Comparison of ENCODE assay signal across 31 cellular contexts in the genomic region with DNA sequence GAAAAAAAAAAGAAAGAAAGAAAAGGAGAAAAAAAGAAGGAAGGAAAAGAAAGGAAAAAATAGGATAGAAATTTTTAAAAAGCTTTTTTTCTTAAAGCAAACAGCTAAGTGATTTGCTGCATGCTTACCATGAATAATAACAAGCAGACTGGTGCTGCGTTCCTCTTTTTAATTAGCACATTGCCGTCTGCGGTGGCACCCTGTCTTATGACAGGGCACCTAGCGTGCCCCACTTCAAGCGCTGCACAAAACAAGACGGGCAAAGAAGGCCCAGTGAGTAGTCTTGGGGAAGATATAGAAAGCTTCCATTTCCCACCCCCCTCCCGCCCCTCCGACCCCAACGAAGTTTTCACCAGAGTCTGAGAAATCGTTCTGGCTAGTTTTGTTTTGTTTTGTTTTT.
DNase-seq lines count a peak whose midpoint lies in the region; FAIRE-seq and TF ChIP-seq lines count a peak whose summit lies in the region.
"Had no signal": no experiment of that assay in that cellular context is flagged by ENCODE, and none has a peak within 500 bp of the region (broad histone marks: within the 10 kb centered on the region; RNA-seq: fewer than 3 reads in every experiment).

No MANE protein-coding gene starts in this region.

- peak overlapping the region; percentile 65 for H3K56ac ChIP-seq in mesendoderm (ENCODE audit: low read length)

- no peak overlapping the region for H4K8ac ChIP-seq in mesendoderm (ENCODE audit: low read depth, low read length)

- H3K27me3 ChIP-seq in astrocyte (ENCODE audit: insufficient read depth, low read length) (no peaks in the 10 kb centered on the region), mesendoderm (ENCODE audit: insufficient read depth, low read length, poor library complexity) (no peaks in the 10 kb centered on the region), stomach (no peaks in the 10 kb centered on the region), right atrium auricular region (no peaks in the 10 kb centered on the region)
- H3K27me3 ChIP-seq: esophagus squamous epithelium, SJSA1 had no signal

- DNase-seq in MV-4-11 (lab: John Stamatoyannopoulos, UW) (peak; percentile 55), astrocyte (ENCODE audit: low read depth) (no peak), mesendoderm (no peak), substantia nigra (lab: John Stamatoyannopoulos, UW) (peak in 2 of 49 donors; percentile 11 to 24), NCI-H2227 treated with DMSO at 0.1 percent for 48 hours (lab: John Stamatoyannopoulos, UW) (no peak), stomach (no peak), right atrium auricular region (ENCODE audit: low spot score) (no peak)
- no peak for DNase-seq in effector CD4-positive, alpha-beta T cell
- DNase-seq: activated CD4-positive, alpha-beta memory T cell treated with anti-CD3 and anti-CD28 coated beads, Interleukin-2, amount 10 ng/mL, durations not matched to agents 7 days and 5 days; activated CD4-positive, alpha-beta T cell treated with anti-CD3 and anti-CD28 coated beads for 1 hour; activated CD8-positive, alpha-beta memory T cell treated with anti-CD3 and anti-CD28 coated beads, Interleukin-2, amount 50 U/mL, for 48 hours; activated naive CD4-positive, alpha-beta T cell treated with anti-CD3 and anti-CD28 coated beads, Interleukin-2, amount 50 U/mL, for 16 hours; amniotic stem cell; cortex of kidney; DMS79; endodermal cell; esophagus squamous epithelium; foreskin melanocyte; GF-D8; hippocampal formation; immature natural killer cell; KG1; mesenchymal stem cell; NCI-H1694 treated with DMSO at 0.1 percent for 48 hours; NCI-H2171 treated with DMSO at 0.1 percent for 48 hours; NCI-H524 treated with DMSO at 0.1 percent for 48 hours; RPMI8226 had no signal

- FAIRE-seq in astrocyte (lab: Jason Lieb, UNC) = no peak
- FAIRE-seq: bronchial epithelial cell had no signal

- TF ChIP-seq EP300 in stomach (IDR thresholded peaks at IDR 0.05) = no peak

- no peak overlapping the region for H3K9ac ChIP-seq in astrocyte (ENCODE audit: low read length)
- H3K9ac ChIP-seq in mesendoderm (ENCODE audit: low read length) = no peak overlapping the region

- H4K20me1 ChIP-seq in astrocyte (ENCODE audit: insufficient read depth, low read length) = no peaks in the 10 kb centered on the region

- H3K27ac Mint-ChIP-seq in astrocyte (ENCODE audit: unreplicated experiment) = no peak overlapping the region
- H3K27ac Mint-ChIP-seq: activated CD4-positive, alpha-beta memory T cell treated with anti-CD3 and anti-CD28 coated beads, Interleukin-2, amount 10 ng/mL, durations not matched to agents 7 days and 5 days; endodermal cell; immature natural killer cell; T-helper 1 cell treated with Interleukin-12 subunit alpha and Interleukin-12 subunit beta and Interleukin-4 antibody, amounts not matched to agents 30 μg/mL and 1 μg/mL, for 36 hours had no signal

- H3K4me3 ChIP-seq in astrocyte (ENCODE audit: insufficient read depth, low read depth, low read length) (no peak overlapping the region), mesendoderm (ENCODE audit: low read length) (no peak overlapping the region), stomach (no peak overlapping the region), right atrium auricular region (no peak overlapping the region)
- H3K4me3 ChIP-seq: esophagus squamous epithelium, SJSA1 had no signal

- H3K36me3 Mint-ChIP-seq in astrocyte (ENCODE audit: low read depth, unreplicated experiment) = no peaks in the 10 kb centered on the region

- no peak overlapping the region for H3K27ac ChIP-seq in astrocyte (ENCODE audit: low read depth, low read length)
- no peak overlapping the region for H3K27ac ChIP-seq in mesendoderm (ENCODE audit: low read depth, low read length)
- peak overlapping the region; percentile 92 for H3K27ac ChIP-seq in substantia nigra (ENCODE audit: low read depth, low read length, poor library complexity, severe bottlenecking)
- no peak overlapping the region for H3K27ac ChIP-seq in stomach
- H3K27ac ChIP-seq in right atrium auricular region = no peak overlapping the region
- H3K27ac ChIP-seq: C4-2B, esophagus squamous epithelium, SJSA1 had no signal

- peak overlapping the region; percentile 89 for H3K4ac ChIP-seq in mesendoderm (ENCODE audit: low read depth, low read length)

- peak overlapping the region; percentile 80 for H2BK5ac ChIP-seq in mesendoderm (ENCODE audit: low read length)

- H4K5ac ChIP-seq in mesendoderm (ENCODE audit: low read length) = no peak overlapping the region

- peaks cover 6% of the 10 kb centered on the region for H3K9me3 Mint-ChIP-seq in astrocyte (ENCODE audit: unreplicated experiment)
- H3K9me3 Mint-ChIP-seq: T-helper 1 cell treated with Interleukin-12 subunit alpha and Interleukin-12 subunit beta and Interleukin-4 antibody, amounts not matched to agents 30 μg/mL and 1 μg/mL, for 36 hours had no signal

- peak overlapping the region; percentile 44 for H3K4me2 ChIP-seq in astrocyte (ENCODE audit: low read length)
- no peak overlapping the region for H3K4me2 ChIP-seq in mesendoderm (ENCODE audit: low read length)

- H2BK15ac ChIP-seq in mesendoderm (replicated peaks; ENCODE audit: low read depth) = no peak overlapping the region

- no peak overlapping the region for H2AFZ ChIP-seq in astrocyte (ENCODE audit: low read depth, low read length)

- peak overlapping the region; percentile 61 for H2BK120ac ChIP-seq in mesendoderm (ENCODE audit: low read depth, low read length)

- peak overlapping the region; percentile 68 for H3K18ac ChIP-seq in mesendoderm (ENCODE audit: low read length)

- no peak overlapping the region for H3K23ac ChIP-seq in mesendoderm (ENCODE audit: low read length)

- no peaks in the 10 kb centered on the region for H3K79me1 ChIP-seq in mesendoderm (ENCODE audit: low read length)

- no peak overlapping the region for H3K4me3 Mint-ChIP-seq in astrocyte (ENCODE audit: unreplicated experiment)
- H3K4me3 Mint-ChIP-seq: activated CD4-positive, alpha-beta memory T cell treated with anti-CD3 and anti-CD28 coated beads, Interleukin-2, amount 10 ng/mL, durations not matched to agents 7 days and 5 days; endodermal cell; immature natural killer cell; T-helper 1 cell treated with Interleukin-12 subunit alpha and Interleukin-12 subunit beta and Interleukin-4 antibody, amounts not matched to agents 30 μg/mL and 1 μg/mL, for 36 hours had no signal

- intact Hi-C loops in stomach (cut with DNase I; ENCODE audit: low total_unique reads) = no loop called here

- no peaks in the 10 kb centered on the region for H3K4me1 ChIP-seq in astrocyte (ENCODE audit: insufficient read depth, low read length)
- peaks cover 5% of the 10 kb centered on the region for H3K4me1 ChIP-seq in mesendoderm (ENCODE audit: control insufficient read depth, low read depth, low read length)
- H3K4me1 ChIP-seq in stomach = no peaks in the 10 kb centered on the region
- peaks cover 0 to 20% of the 10 kb centered on the region in 2 donors for H3K4me1 ChIP-seq in right atrium auricular region
- H3K4me1 ChIP-seq: esophagus squamous epithelium, SJSA1 had no signal

- TF ChIP-seq CTCF in astrocyte (IDR thresholded peaks at IDR 0.05; ENCODE audit: insufficient read depth, low read depth, low read length) (no peak), stomach (IDR thresholded peaks at IDR 0.05) (no peak), right atrium auricular region (IDR thresholded peaks at IDR 0.05) (no peak)

- H3K4me1 Mint-ChIP-seq in astrocyte (ENCODE audit: low read depth, unreplicated experiment) = peaks cover 11% of the 10 kb centered on the region
- H3K4me1 Mint-ChIP-seq: activated CD4-positive, alpha-beta memory T cell treated with anti-CD3 and anti-CD28 coated beads, Interleukin-2, amount 10 ng/mL, durations not matched to agents 7 days and 5 days; immature natural killer cell had no signal

- WGBS in mesendoderm (ENCODE audit: extremely low coverage, insufficient coverage, low lambda C conversion rate) = no CpG with 5 or more reads among the region's 10 CpGs
- WGBS in stomach, 5 donors = 86 to 91% (median 89%) methylated on average over 10 of the region's 10 CpGs

- no peak for TF ChIP-seq POLR2A in stomach (IDR thresholded peaks at IDR 0.05)

- no peaks in the 10 kb centered on the region for H3K9me3 ChIP-seq in astrocyte (ENCODE audit: insufficient read depth, low read depth, low read length)
- H3K9me3 ChIP-seq in stomach = no peaks in the 10 kb centered on the region
- H3K9me3 ChIP-seq in right atrium auricular region = no peaks in the 10 kb centered on the region
- H3K9me3 ChIP-seq: esophagus squamous epithelium, SJSA1 had no signal

- H2AK5ac ChIP-seq in mesendoderm (ENCODE audit: low read length) = no peak overlapping the region

- H3K36me3 ChIP-seq in astrocyte (ENCODE audit: insufficient read depth, low read length) (no peaks in the 10 kb centered on the region), mesendoderm (ENCODE audit: control insufficient read depth, insufficient read depth, low read length) (no peaks in the 10 kb centered on the region), stomach (no peaks in the 10 kb centered on the region), right atrium auricular region (no peaks in the 10 kb centered on the region)
- H3K36me3 ChIP-seq: esophagus squamous epithelium, SJSA1 had no signal

- H3K27me3 Mint-ChIP-seq in astrocyte (ENCODE audit: low read depth, unreplicated experiment) = peaks cover 3% of the 10 kb centered on the region
- H3K27me3 Mint-ChIP-seq: activated CD4-positive, alpha-beta memory T cell treated with anti-CD3 and anti-CD28 coated beads, Interleukin-2, amount 10 ng/mL, durations not matched to agents 7 days and 5 days had no signal

- H3K79me2 ChIP-seq in astrocyte (ENCODE audit: insufficient read depth, low read length) (no peaks in the 10 kb centered on the region), mesendoderm (ENCODE audit: control insufficient read depth, insufficient read depth, low read length) (no peaks in the 10 kb centered on the region)
